ENCODE assay signal across 11 cellular contexts in the genomic region with DNA sequence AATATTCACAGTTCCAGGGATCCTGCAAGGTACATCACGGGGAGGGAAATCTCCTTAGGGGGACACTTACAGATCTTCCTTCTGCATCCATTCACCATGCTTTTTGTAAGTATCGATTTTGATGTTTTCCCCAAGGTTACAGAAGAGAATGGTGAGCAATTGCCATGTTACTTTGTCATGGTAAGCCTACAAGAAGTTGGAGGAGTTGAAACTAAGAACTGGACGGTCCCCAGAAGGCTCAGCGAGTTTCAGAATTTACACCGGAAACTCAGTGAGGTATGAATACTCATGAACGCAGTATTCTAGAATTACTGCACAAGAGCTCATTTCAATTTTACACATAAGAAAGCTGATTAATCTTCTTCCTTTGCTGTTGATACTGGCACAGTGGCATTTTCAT.
A peak's percentile ranks its signal among the peaks of the same experiment; 100 is the strongest.
DNase-seq lines count a peak whose midpoint lies in the region; ATAC-seq, FAIRE-seq and TF ChIP-seq lines count a peak whose summit lies in the region.
"Had no signal": no experiment of that assay in that cellular context is flagged by ENCODE, and none has a peak within 500 bp of the region (broad histone marks: within the 10 kb centered on the region; RNA-seq: fewer than 3 reads in every experiment).

No MANE protein-coding gene starts in this region.

- peak; percentile 93 for DNase-seq in GM12865 (ENCODE audit: low read depth)
- no peak for DNase-seq in GM19239 (ENCODE audit: insufficient read length, low spot score)
- no peak for DNase-seq in SW480 (ENCODE audit: low spot score)
- DNase-seq in NCI-H2107 (lab: John Stamatoyannopoulos, UW) = no peak
- DNase-seq in NCI-H2029 (lab: John Stamatoyannopoulos, UW) = no peak
- no peak for DNase-seq in activated effector memory CD4-positive, alpha-beta T cell treated with Interleukin-2 at 50 U/mL for 16 hours
- DNase-seq: anterior cingulate cortex, hypothalamus had no signal

- H3K4me3 ChIP-seq in GM12865 (ENCODE audit: low read depth, low read length) = peak overlapping the region; percentile 51

- no peak for TF ChIP-seq CTCF in GM12865 (IDR thresholded peaks at IDR 0.05; ENCODE audit: insufficient read depth, low read depth, low read length, missing control alignments)

- peak; percentile 57 for ATAC-seq in HG02763 (IDR thresholded peaks at IDR 0.05; ENCODE audit: unreplicated experiment)
- ATAC-seq in HG03565 (IDR thresholded peaks at IDR 0.05; ENCODE audit: unreplicated experiment) = peak; percentile 51

- FAIRE-seq in GM19239 (lab: Jason Lieb, UNC) = peak; percentile 92
- FAIRE-seq: endometrium had no signal
